ENCODE assay signal across 7 cellular contexts in genomic region chr2:58163913-58164312, GRCh38.
"Had no signal": no experiment of that assay in that cellular context is flagged by ENCODE, and none has a peak within 500 bp of the region (broad histone marks: within the 10 kb centered on the region; RNA-seq: fewer than 3 reads in every experiment).

No MANE protein-coding gene starts in this region.

- H2AFZ ChIP-seq: GM23248 had no signal

- H3K27ac ChIP-seq: GM23248, KMS-11 had no signal

- DNase-seq: GM23248, GOT3, H9, HCEC 1CT, KBM-7 had no signal

- H3K4me2 ChIP-seq: KMS-11 had no signal

- H3K9ac ChIP-seq: GM23248, KMS-11 had no signal

- H3K4me3 ChIP-seq: GM23248 had no signal

- FAIRE-seq: HTR-8/SVneo had no signal
